In genomic region chr11:112795896-112796686, GRCh38 we compare ENCODE assay signal across 10 cellular contexts.
DNase-seq lines count a peak whose midpoint lies in the region; ATAC-seq and TF ChIP-seq lines count a peak whose summit lies in the region.
"Had no signal": no experiment of that assay in that cellular context is flagged by ENCODE, and none has a peak within 500 bp of the region (broad histone marks: within the 10 kb centered on the region; RNA-seq: fewer than 3 reads in every experiment).

No MANE protein-coding gene starts in this region.

- no peak for TF ChIP-seq POLR2A in esophagus muscularis mucosa (IDR thresholded peaks at IDR 0.05; ENCODE audit: low read depth)

- peaks cover 25 to 50% (median 46%) of the 10 kb centered on the region in 4 donors for H3K4me1 ChIP-seq in esophagus muscularis mucosa

- peaks cover 6% of the 10 kb centered on the region for H3K9me3 Mint-ChIP-seq in type B pancreatic cell
- H3K9me3 Mint-ChIP-seq: activated T-cell treated with anti-CD3 and anti-CD28 coated beads, Interleukin-2, amount 50 U/mL, for 24 hours had no signal

- peaks cover 44% of the 10 kb centered on the region for H3K4me1 Mint-ChIP-seq in type B pancreatic cell (ENCODE audit: unreplicated experiment)

- H3K4me3 ChIP-seq in esophagus muscularis mucosa: no peak overlapping the region
- H3K4me3 ChIP-seq in MG63: no peak overlapping the region

- no peak for TF ChIP-seq CTCF in esophagus muscularis mucosa (IDR thresholded peaks at IDR 0.05)
- TF ChIP-seq CTCF in type B pancreatic cell (conservative IDR thresholded peaks at IDR 0.05): no peak

- peak overlapping the region; percentile 49 to 82 (median 74) for H3K27ac ChIP-seq in esophagus muscularis mucosa (replicated peaks in 1 of 4)

- ATAC-seq in GM21526 (IDR thresholded peaks at IDR 0.05; ENCODE audit: low FRiP score, unreplicated experiment): no peak

- intact Hi-C loops in esophagus muscularis mucosa (cut with DNase I): loop anchor here (5.0 kb wide), 1 partner anchor 209 kb away; no protein-coding TSS in a partner anchor

- H3K36me3 ChIP-seq in esophagus muscularis mucosa: no peaks in the 10 kb centered on the region
- H3K36me3 ChIP-seq in MG63: no peaks in the 10 kb centered on the region

- H3K27me3 ChIP-seq in esophagus muscularis mucosa: no peaks in the 10 kb centered on the region
- H3K27me3 ChIP-seq in MG63: no peaks in the 10 kb centered on the region

- TF ChIP-seq EP300 in esophagus muscularis mucosa (IDR thresholded peaks at IDR 0.05): no peak

- WGBS in esophagus muscularis mucosa: 66% methylated on average over 7 of the region's 17 CpGs

- no peaks in the 10 kb centered on the region for H3K9me3 ChIP-seq in esophagus muscularis mucosa
- H3K9me3 ChIP-seq in MG63: peaks cover 9% of the 10 kb centered on the region

- DNase-seq in NCI-H510A treated with DMSO at 0.1 percent for 48 hours (lab: John Stamatoyannopoulos, UW) (peak; percentile 53), NCI-H510A (lab: John Stamatoyannopoulos, UW) (no peak), esophagus muscularis mucosa (ENCODE audit: extremely low spot score) (no peak), myocyte (ENCODE audit: low read depth) (peak; percentile 93), type B pancreatic cell (ENCODE audit: extremely low spot score, unreplicated experiment) (no peak), MG63 (no peak), ureter (ENCODE audit: low spot score) (no peak)
- DNase-seq: activated CD4-positive, CD25-positive, alpha-beta regulatory T cell treated with anti-CD3 and anti-CD28 coated beads, Interleukin-2, amount 50 U/mL, for 72 hours had no signal

- H3K27ac Mint-ChIP-seq in type B pancreatic cell: peak overlapping the region; percentile 39
- H3K27ac Mint-ChIP-seq: activated T-cell treated with anti-CD3 and anti-CD28 coated beads, Interleukin-2, amount 50 U/mL, for 24 hours had no signal

- H3K36me3 Mint-ChIP-seq in type B pancreatic cell: no peaks in the 10 kb centered on the region

- H3K4me3 Mint-ChIP-seq in type B pancreatic cell: peak overlapping the region; percentile 7
- H3K4me3 Mint-ChIP-seq: activated T-cell treated with anti-CD3 and anti-CD28 coated beads, Interleukin-2, amount 50 U/mL, for 24 hours had no signal

- H3K27me3 Mint-ChIP-seq in type B pancreatic cell: no peaks in the 10 kb centered on the region

Comparison
In these comparisons a context has a peak if more than half of its experiments do, and no peak if none do; other contexts are left out.
1. DNase-seq: peak in NCI-H510A treated with DMSO at 0.1 percent for 48 hours (single experiment) and myocyte (single experiment); none in NCI-H510A (single experiment), esophagus muscularis mucosa (single experiment), type B pancreatic cell (single experiment), MG63 (single experiment) and ureter (single experiment).